In the genomic region with DNA sequence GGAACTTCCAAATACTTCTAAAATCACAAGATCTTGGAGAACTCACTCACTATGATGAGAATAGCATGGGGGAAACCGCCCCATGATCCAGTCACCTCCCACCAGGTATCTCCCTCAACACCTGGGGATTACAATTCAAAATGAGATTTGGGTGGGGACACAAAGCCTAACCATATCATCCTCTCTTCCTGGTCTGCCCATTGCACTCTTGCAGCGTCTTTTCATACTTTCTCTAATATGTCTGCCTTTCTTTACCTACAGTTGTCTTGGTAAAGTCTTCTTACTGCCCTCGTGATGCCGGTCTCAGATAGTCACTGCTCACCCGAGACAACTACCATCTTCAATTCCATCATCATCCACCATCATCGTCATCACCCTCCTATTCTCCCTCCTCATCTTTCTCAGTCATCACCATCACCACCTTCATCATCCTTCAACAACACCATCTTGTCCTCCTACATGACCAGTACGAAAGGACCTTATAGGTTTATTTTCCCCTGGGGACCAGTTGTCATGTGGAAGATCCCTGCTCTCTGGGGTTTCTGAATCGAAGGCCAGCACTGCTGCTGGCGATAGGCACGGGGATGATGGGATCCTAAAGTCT, we compare ENCODE assay signal across 1 cellular context.
TF ChIP-seq lines count a peak whose summit lies in the region.

No MANE protein-coding gene starts in this region.

TF ChIP-seq in HepG2, 621 proteins besides CTCF, POLR2A, EP300 and RAD21:
- TF ChIP-seq ZNF674 (CRISPR knock-in tag; IDR thresholded peaks at IDR 0.05; ENCODE audit: low read depth) (no peak), ZFP37 (CRISPR knock-in tag; IDR thresholded peaks at IDR 0.05; ENCODE audit: borderline replicate concordance) (no peak), CREB1 (IDR thresholded peaks at IDR 0.05) (peak; percentile 85), CREB1 (CRISPR knock-in tag; IDR thresholded peaks at IDR 0.05) (no peak), ZKSCAN8 (CRISPR knock-in tag; IDR thresholded peaks at IDR 0.05; ENCODE audit: borderline replicate concordance) (no peak)
TF ChIP-seq in HepG2: peak in this region for 1.
